In the genomic region with DNA sequence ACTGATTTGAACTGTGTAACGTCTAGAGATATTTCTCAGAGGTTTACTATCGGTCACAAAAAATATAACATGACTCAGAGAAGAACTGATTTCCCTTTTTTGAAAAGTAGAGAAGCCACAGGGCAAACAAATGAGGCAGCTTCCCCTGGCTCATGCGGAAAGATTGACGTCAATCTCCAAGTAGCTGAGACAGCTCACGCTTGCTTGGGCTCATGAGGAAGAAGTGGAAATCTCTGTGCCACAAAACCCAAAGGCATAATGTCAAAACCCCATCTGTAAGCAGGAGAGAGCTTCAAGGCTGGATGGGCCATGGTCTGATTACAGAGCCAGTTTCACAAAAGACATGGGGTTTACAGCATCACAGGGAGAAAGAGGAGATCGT, we compare ENCODE assay signal across 8 cellular contexts.
DNase-seq lines count a peak whose midpoint lies in the region; ATAC-seq, FAIRE-seq and TF ChIP-seq lines count a peak whose summit lies in the region.

No MANE protein-coding gene starts in this region.

- no peaks in the 10 kb centered on the region for H3K79me2 ChIP-seq in SU-DHL-6 (ENCODE audit: insufficient read depth, low read length)

- peak overlapping the region; percentile 19 for H3K4me2 ChIP-seq in SU-DHL-6 (ENCODE audit: low read depth, low read length, poor library complexity, severe bottlenecking)

- H3K27me3 ChIP-seq in SU-DHL-6 (ENCODE audit: low read length): no peaks in the 10 kb centered on the region
- H3K27me3 ChIP-seq in bronchial epithelial cell (ENCODE audit: control insufficient read depth, insufficient read depth, low read length): no peaks in the 10 kb centered on the region

- no peak overlapping the region for H3K9ac ChIP-seq in SU-DHL-6 (ENCODE audit: low read length)

- DNase-seq in bronchial epithelial cell (ENCODE audit: low read depth): peak; percentile 84
- DNase-seq in putamen (ENCODE audit: low spot score): peak; percentile 8
- no peak for DNase-seq in AML-193 (lab: John Stamatoyannopoulos, UW)
- DNase-seq in superior temporal gyrus (ENCODE audit: extremely low spot score): no peak
- no peak for DNase-seq in cerebellar nuclear complex (lab: John Stamatoyannopoulos, UW)

- H3F3A ChIP-seq in SU-DHL-6 (ENCODE audit: insufficient read depth): no peaks in the 10 kb centered on the region

- FAIRE-seq in bronchial epithelial cell (lab: Jason Lieb, UNC): no peak

- H2AFZ ChIP-seq in SU-DHL-6 (ENCODE audit: low read depth, low read length, severe bottlenecking): no peak overlapping the region

- H4K20me1 ChIP-seq in SU-DHL-6 (ENCODE audit: low read depth, low read length): no peaks in the 10 kb centered on the region

- H3K27ac ChIP-seq in SU-DHL-6 (ENCODE audit: low read depth, low read length): no peak overlapping the region

- no peaks in the 10 kb centered on the region for H3K9me2 ChIP-seq in SU-DHL-6 (replicated peaks; ENCODE audit: insufficient read depth, low read length)

- TF ChIP-seq CTCF in SU-DHL-6 (IDR thresholded peaks at IDR 0.05; ENCODE audit: insufficient read depth, low read length, poor library complexity, severe bottlenecking) (no peak), bronchial epithelial cell (IDR thresholded peaks at IDR 0.05; ENCODE audit: insufficient read depth, low read length, severe bottlenecking) (no peak)

- H3K4me3 ChIP-seq in SU-DHL-6 (ENCODE audit: insufficient read depth, low read length, poor library complexity, severe bottlenecking) (no peak overlapping the region), bronchial epithelial cell (ENCODE audit: low read depth, low read length) (no peak overlapping the region)

- H3K36me3 ChIP-seq in SU-DHL-6 (ENCODE audit: low read length) (no peaks in the 10 kb centered on the region), bronchial epithelial cell (ENCODE audit: control insufficient read depth, insufficient read depth, low read length) (no peaks in the 10 kb centered on the region)

- no peaks in the 10 kb centered on the region for H3K9me3 ChIP-seq in SU-DHL-6 (ENCODE audit: insufficient read depth, low read length)

- ATAC-seq in GM18508 (IDR thresholded peaks at IDR 0.05; ENCODE audit: insufficient read depth, unreplicated experiment) (peak; percentile 80), HG02885 (IDR thresholded peaks at IDR 0.05; ENCODE audit: poor library complexity, unreplicated experiment) (peak; percentile 90)

Comparison
In these comparisons a context has a peak if more than half of its experiments do, and no peak if none do; other contexts are left out.
1. DNase-seq: peak in bronchial epithelial cell (single experiment) and putamen (single experiment); none in AML-193 (0 of 2), superior temporal gyrus (single experiment) and cerebellar nuclear complex (0 of 2).